Comparison of ENCODE assay signal across 15 cellular contexts in genomic region chr16:64250866-64251265, GRCh38.
DNase-seq lines count a peak whose midpoint lies in the region; ATAC-seq and TF ChIP-seq lines count a peak whose summit lies in the region.
"Had no signal": no experiment of that assay in that cellular context is flagged by ENCODE, and none has a peak within 500 bp of the region (broad histone marks: within the 10 kb centered on the region; RNA-seq: fewer than 3 reads in every experiment).

No MANE protein-coding gene starts in this region.

- in situ Hi-C loops in SK-MEL-5 (cut with HindIII; ENCODE audit: low pct_unique_long_range_greater_than_20kb, low sequenced_read_pairs): no loop called here

- DNase-seq in EL (peak; percentile 3), SK-MEL-5 (ENCODE audit: low read depth, low spot score) (peak; percentile 43), fibroblast of mammary gland (ENCODE audit: low read depth) (peak; percentile 32), non-pigmented ciliary epithelial cell (ENCODE audit: low read depth) (peak; percentile 2), NCI-H1092 treated with DMSO at 0.1 percent for 48 hours (lab: John Stamatoyannopoulos, UW) (no peak), NCI-H187 (lab: John Stamatoyannopoulos, UW) (no peak), NCI-H510A treated with DMSO at 0.1 percent for 48 hours (lab: John Stamatoyannopoulos, UW) (no peak)
- DNase-seq: naive B cell; NCI-H82; stimulated activated CD4-positive, alpha-beta T cell treated with anti-CD3 and anti-CD28 coated beads, Interleukin-2, amount 100 ng/mL, for 48 hours; stimulated activated CD8-positive, alpha-beta memory T cell treated with anti-CD3 and anti-CD28 coated beads, Interleukin-4, amount 100 ng/mL, for 48 hours; tibial artery had no signal

- H3K4me3 ChIP-seq in fibroblast of mammary gland (ENCODE audit: control insufficient read depth, low read depth, low read length): no peak overlapping the region
- H3K4me3 ChIP-seq: hepatocyte, tibial artery had no signal

- no peak for ATAC-seq in HG02571 (IDR thresholded peaks at IDR 0.05; ENCODE audit: unreplicated experiment)
- ATAC-seq: activated CD4-positive, CD25-positive, alpha-beta regulatory T cell treated with anti-CD3 and anti-CD28 coated beads, Interleukin-2, amount 50 U/mL, for 24 hours had no signal

- no peak for TF ChIP-seq CTCF in fibroblast of mammary gland (conservative IDR thresholded peaks at IDR 0.05; ENCODE audit: control insufficient read depth, insufficient read depth, low read depth, low read length)

Comparison
In these comparisons a context has a peak if more than half of its experiments do, and no peak if none do; other contexts are left out.
1. DNase-seq: peak in EL (single experiment), SK-MEL-5 (single experiment), fibroblast of mammary gland (single experiment) and non-pigmented ciliary epithelial cell (single experiment); none in NCI-H1092 treated with DMSO at 0.1 percent for 48 hours (single experiment), NCI-H187 (0 of 2) and NCI-H510A treated with DMSO at 0.1 percent for 48 hours (single experiment).